9 cellular contexts compared by ENCODE assay signal in genomic region chr1:86912501-86912900, GRCh38. TPM values are rescaled to one million over a fixed set of nuclear protein-coding genes. Genes with fewer than 3 reads are reported as not detected.
A peak's percentile ranks its signal among the peaks of the same experiment; 100 is the strongest.
DNase-seq lines count a peak whose midpoint lies in the region; ATAC-seq and TF ChIP-seq lines count a peak whose summit lies in the region.
"Had no signal": no experiment of that assay in that cellular context is flagged by ENCODE, and none has a peak within 500 bp of the region (broad histone marks: within the 10 kb centered on the region; RNA-seq: fewer than 3 reads in every experiment).

No MANE protein-coding gene starts in this region.

- H4K5ac ChIP-seq in IMR-90 (ENCODE audit: low read depth, low read length) = no peak overlapping the region

- H3K27ac Mint-ChIP-seq in CD8-positive, alpha-beta T cell = peak overlapping the region; percentile 46
- no peak overlapping the region for H3K27ac Mint-ChIP-seq in dendritic cell treated with granulocyte-macrophage colony-stimulating factor and Interleukin-4, amounts not matched to agents 40 ng/mL and 50 ng/mL, for 4 days

- dilution Hi-C loops in IMR-90 (cut with HindIII; ENCODE audit: low sequenced_read_pairs, unreplicated experiment) = no loop called here

- 0 out of 2 replicates have a peak overlapping the region, but pooled peaks have one; percentile 34 for H3K14ac ChIP-seq in IMR-90 (replicated peaks; ENCODE audit: low read depth, low read length)

- H3K4ac ChIP-seq in IMR-90 (ENCODE audit: low read depth, low read length) = no peak overlapping the region

- H3K36me3 Mint-ChIP-seq in CD8-positive, alpha-beta T cell = peaks cover 33% of the 10 kb centered on the region
- peaks cover 35% of the 10 kb centered on the region for H3K36me3 Mint-ChIP-seq in dendritic cell treated with granulocyte-macrophage colony-stimulating factor and Interleukin-4, amounts not matched to agents 40 ng/mL and 50 ng/mL, for 4 days (ENCODE audit: low read depth)

- no peak for TF ChIP-seq RAD21 in IMR-90 (IDR thresholded peaks at IDR 0.05; ENCODE audit: low read length)

- no CpG with 5 or more reads among the region's 5 CpGs for WGBS in IMR-90 (ENCODE audit: extremely low coverage in 2 of 2, insufficient read length in 1 of 2), 2 experiments

- H4K20me1 ChIP-seq in IMR-90 (ENCODE audit: insufficient read depth, low read length) = peaks cover 54% of the 10 kb centered on the region

- H3K79me1 ChIP-seq in IMR-90 (ENCODE audit: low read depth in 1 of 2, low read length in 2 of 2) = peaks cover 5 to 53% of the 10 kb centered on the region in 2 experiments

- no peaks in the 10 kb centered on the region for H3K9me3 Mint-ChIP-seq in CD8-positive, alpha-beta T cell
- H3K9me3 Mint-ChIP-seq in dendritic cell treated with granulocyte-macrophage colony-stimulating factor and Interleukin-4, amounts not matched to agents 40 ng/mL and 50 ng/mL, for 4 days = no peaks in the 10 kb centered on the region

- POLR2A ChIA-PET in CD8-positive, alpha-beta T cell (lab: Charles Lee) = interaction anchor here (2.3 kb wide), 1 partner anchor 208 kb away, joined by 20 read pairs; the partner anchor contains the start of gene SH3GLB1
- POLR2A ChIA-PET in IMR-90 (lab: Charles Lee; ENCODE audit: unreplicated experiment) = no interaction called here

- no peaks in the 10 kb centered on the region for H3K9me3 ChIP-seq in CD8-positive, alpha-beta T cell (ENCODE audit: low read length)
- H3K9me3 ChIP-seq in IMR-90 (ENCODE audit: control insufficient read depth, insufficient read depth, low read length) (no peaks in the 10 kb centered on the region), muscle layer of duodenum (ENCODE audit: control insufficient read depth in 1 of 2, low read length in 2 of 2) (no peaks in the 10 kb centered on the region)

- H3K36me3 ChIP-seq in CD8-positive, alpha-beta T cell (ENCODE audit: insufficient read depth, low read length) = no peaks in the 10 kb centered on the region
- H3K36me3 ChIP-seq in IMR-90 (ENCODE audit: control insufficient read depth, insufficient read depth, low read length) (no peaks in the 10 kb centered on the region; the same call in 1 of the 2 replicates), muscle layer of duodenum (ENCODE audit: control insufficient read depth in 1 of 2, insufficient read depth in 2 of 2, low read length in 2 of 2) (peaks cover 0 to 7% of the 10 kb centered on the region in 2 donors)

- H4K91ac ChIP-seq in IMR-90 (ENCODE audit: insufficient read depth, low read depth, low read length) = no peak overlapping the region

- H3K4me1 Mint-ChIP-seq in CD8-positive, alpha-beta T cell (ENCODE audit: low read depth) = peaks cover 59% of the 10 kb centered on the region
- H3K4me1 Mint-ChIP-seq in dendritic cell treated with granulocyte-macrophage colony-stimulating factor and Interleukin-4, amounts not matched to agents 40 ng/mL and 50 ng/mL, for 4 days (ENCODE audit: low read depth) = peaks cover 42% of the 10 kb centered on the region

- ATAC-seq in CD8-positive, alpha-beta T cell = no peak
- ATAC-seq in IMR-90 (ENCODE audit: low read depth) (no peak), GM18870 (IDR thresholded peaks at IDR 0.05; ENCODE audit: unreplicated experiment) (no peak), HG03342 (IDR thresholded peaks at IDR 0.05; ENCODE audit: unreplicated experiment) (no peak), GM19324 (IDR thresholded peaks at IDR 0.05; ENCODE audit: low FRiP score, unreplicated experiment) (no peak)
- ATAC-seq: activated CD4-positive, CD25-positive, alpha-beta regulatory T cell treated with anti-CD3 and anti-CD28 coated beads, Interleukin-2, amount 50 U/mL, for 24 hours had no signal

- no peak for TF ChIP-seq CTCF in CD8-positive, alpha-beta T cell (IDR thresholded peaks at IDR 0.05)
- TF ChIP-seq CTCF in IMR-90 (conservative IDR thresholded peaks at IDR 0.05; ENCODE audit: low read depth, low read length) = no peak

- DNase-seq in CD8-positive, alpha-beta T cell = no peak
- DNase-seq in IMR-90 (peak; percentile 12), ecto neural progenitor cell (ENCODE audit: low spot score) (no peak)

- no peaks in the 10 kb centered on the region for H3K27me3 Mint-ChIP-seq in CD8-positive, alpha-beta T cell (ENCODE audit: low read depth)
- no peaks in the 10 kb centered on the region for H3K27me3 Mint-ChIP-seq in dendritic cell treated with granulocyte-macrophage colony-stimulating factor and Interleukin-4, amounts not matched to agents 40 ng/mL and 50 ng/mL, for 4 days

- no peak overlapping the region for H3K18ac ChIP-seq in IMR-90 (ENCODE audit: low read depth, low read length)

- H2AK9ac ChIP-seq in IMR-90 (replicated peaks; ENCODE audit: low read depth, low read length, poor library complexity) = no peak overlapping the region

- H3K4me3 Mint-ChIP-seq in CD8-positive, alpha-beta T cell = no peak overlapping the region
- peak overlapping the region; percentile 21 for H3K4me3 Mint-ChIP-seq in dendritic cell treated with granulocyte-macrophage colony-stimulating factor and Interleukin-4, amounts not matched to agents 40 ng/mL and 50 ng/mL, for 4 days

- H2AK5ac ChIP-seq in IMR-90 (ENCODE audit: low read depth, low read length) = no peak overlapping the region

- CTCF ChIA-PET in CD8-positive, alpha-beta T cell (lab: Charles Lee) = no interaction called here
- CTCF ChIA-PET in IMR-90 (lab: Yijun Ruan, JAX) = no interaction called here

- no peak overlapping the region for H3K4me3 ChIP-seq in CD8-positive, alpha-beta T cell (ENCODE audit: low read depth, low read length)
- peak overlapping the region; percentile 71; the same call in 1 of the 2 replicates for H3K4me3 ChIP-seq in IMR-90 (ENCODE audit: insufficient read depth, low read depth, low read length)
- peak overlapping the region; percentile 94 to 99 for H3K4me3 ChIP-seq in muscle layer of duodenum (ENCODE audit: low read depth in 1 of 2, low read length in 2 of 2)

- no peak overlapping the region for H2BK120ac ChIP-seq in IMR-90 (ENCODE audit: low read depth, low read length)

- H3K27ac ChIP-seq in CD8-positive, alpha-beta T cell (ENCODE audit: low read depth, low read length) = no peak overlapping the region
- H3K27ac ChIP-seq in IMR-90 (ENCODE audit: insufficient read depth, low read length) (no peak overlapping the region), muscle layer of duodenum (ENCODE audit: low read length) (no peak overlapping the region)

- no peak for TF ChIP-seq POLR2A in IMR-90 (IDR thresholded peaks at IDR 0.05; ENCODE audit: low read depth, low read length)

- no peak overlapping the region for H2BK5ac ChIP-seq in IMR-90 (ENCODE audit: low read depth, low read length, poor library complexity, severe bottlenecking)

- H4K8ac ChIP-seq in IMR-90 (ENCODE audit: low read depth in 2 of 2, low read length in 2 of 2) = no peak overlapping the region

- peak overlapping the region; percentile 19 for H3K23ac ChIP-seq in IMR-90 (ENCODE audit: low read depth, low read length)

- peaks cover 44% of the 10 kb centered on the region for H3K4me1 ChIP-seq in CD8-positive, alpha-beta T cell (ENCODE audit: insufficient read depth, low read length)
- peaks cover 4% of the 10 kb centered on the region; the same call in 1 of the 2 replicates for H3K4me1 ChIP-seq in IMR-90 (ENCODE audit: control insufficient read depth, insufficient read depth, low read length)
- H3K4me1 ChIP-seq in muscle layer of duodenum (ENCODE audit: control insufficient read depth in 1 of 2, insufficient read depth in 2 of 2, low read length in 2 of 2) = peaks cover 9 to 19% of the 10 kb centered on the region in 2 donors

- no peak overlapping the region for H2AFZ ChIP-seq in IMR-90 (replicated peaks; ENCODE audit: low read length, poor library complexity)

- no peaks in the 10 kb centered on the region for H3K9me1 ChIP-seq in IMR-90 (ENCODE audit: insufficient read depth, low read length)

- peak overlapping the region; percentile 4; the same call in 1 of the 2 replicates for H3K9ac ChIP-seq in IMR-90 (ENCODE audit: low read depth, low read length)

- no TSS peak for BruUV-seq in IMR-90 (replicated peaks; lab: Mats Ljungman, UMichigan)

- intact Hi-C loops in CD8-positive, alpha-beta T cell (cut with DNase I, micrococcal nuclease) = loop anchor here (5.0 to 10.0 kb wide), 4 partner anchors 80 to 1205 kb away; partner anchors contain the start of genes LMO4 (in 1 of the 2) and ZNHIT6 (in 1 of the 2)
- intact Hi-C loops in IMR-90 (cut with micrococcal nuclease) = loop anchor here (5.0 kb wide), 2 partner anchors 40 to 165 kb away; no protein-coding TSS in a partner anchor
- intact Hi-C loops in dendritic cell treated with granulocyte-macrophage colony-stimulating factor and Interleukin-4, amounts not matched to agents 40 ng/mL and 50 ng/mL, for 4 days (cut with micrococcal nuclease) = loop anchor here (5.0 to 10.0 kb wide), 5 partner anchors 208 to 1772 kb away; partner anchors contain the start of genes ODF2L, PKN2 and SH3GLB1

- H2BK20ac ChIP-seq in IMR-90 (ENCODE audit: low read depth, low read length) = no peak overlapping the region

- in situ Hi-C loops in IMR-90 (cut with MboI; ENCODE audit: low sequenced_read_pairs) = no loop called here

- no peaks in the 10 kb centered on the region for H3K27me3 ChIP-seq in CD8-positive, alpha-beta T cell (ENCODE audit: insufficient read depth, low read length)
- H3K27me3 ChIP-seq in IMR-90 (ENCODE audit: control insufficient read depth, insufficient read depth, low read length) = no peaks in the 10 kb centered on the region
- no peaks in the 10 kb centered on the region for H3K27me3 ChIP-seq in muscle layer of duodenum (ENCODE audit: low read depth, low read length)

- peak overlapping the region; percentile 92 for H3K4me2 ChIP-seq in IMR-90 (ENCODE audit: low read depth, low read length)

- H3K56ac ChIP-seq in IMR-90 (ENCODE audit: extremely low read depth, insufficient read depth, low read length) = no peak overlapping the region

- no peak overlapping the region for H2BK15ac ChIP-seq in IMR-90 (ENCODE audit: low read depth, low read length)

TF ChIP-seq in IMR-90, 13 proteins besides CTCF, POLR2A, EP300 and RAD21:
- 0 out of 2 replicates have a peak, but pooled peaks have one; percentile 27 for TF ChIP-seq CHD1 (IDR thresholded peaks at IDR 0.05; ENCODE audit: low read depth, low read length)
- TF ChIP-seq MXI1 (IDR thresholded peaks at IDR 0.05; ENCODE audit: borderline replicate concordance, low read depth, low read length) = no peak

RNA-seq across cellular contexts. Expression of gene SELENOF, which starts 1.4 kb away (rescaled TPM):
- total RNA-seq in CD8-positive, alpha-beta T cell = 10 to 100 TPM; 74.5 to 78.6 TPM
- 60.0 and 128 TPM in 2 replicates for total RNA-seq in IMR-90 (2012; rRNA removed)
- 124 and 153 TPM in 2 replicates for polyA plus RNA-seq in IMR-90 (2012; rRNA removed)
- polyA plus RNA-seq in IMR-90 (2012; cell fraction: cytosol; rRNA removed) = 22.7 and 43.6 TPM in 2 replicates
- 3.4 and 38.6 TPM in 2 replicates for polyA plus RNA-seq in IMR-90 (2012; cell fraction: nucleus; rRNA removed; ENCODE audit: low replicate concordance)

RNA-seq across cellular contexts. Expression of gene HS2ST1, which starts 1.9 kb away (rescaled TPM):
- 1 to 10 TPM; 6.0 to 6.6 TPM for total RNA-seq in CD8-positive, alpha-beta T cell
- total RNA-seq in IMR-90 (2012; rRNA removed) = 13.1 and 20.6 TPM in 2 replicates
- 6.4 and 7.8 TPM in 2 replicates for polyA plus RNA-seq in IMR-90 (2012; rRNA removed)
- polyA plus RNA-seq in IMR-90 (2012; cell fraction: cytosol; rRNA removed) = 2.6 and 5.0 TPM in 2 replicates
- 0.64 and 2.8 TPM in 2 replicates for polyA plus RNA-seq in IMR-90 (2012; cell fraction: nucleus; rRNA removed; ENCODE audit: low replicate concordance)
